8 cellular contexts compared by ENCODE assay signal in genomic region chr9:93061791-93062299, GRCh38. TPM values are rescaled to one million over a fixed set of nuclear protein-coding genes. Genes with fewer than 3 reads are reported as not detected.
A peak's percentile ranks its signal among the peaks of the same experiment; 100 is the strongest.
DNase-seq lines count a peak whose midpoint lies in the region; ATAC-seq lines count a peak whose summit lies in the region.

No MANE protein-coding gene starts in this region.

- peak in 1 of 3 donors; percentile 72 for DNase-seq in CD4-positive, CD25-positive, alpha-beta regulatory T cell
- peak; percentile 67 for DNase-seq in GM19238 (ENCODE audit: insufficient read length, low spot score)
- DNase-seq in effector memory CD4-positive, alpha-beta T cell = no peak
- DNase-seq in KG1 (lab: John Stamatoyannopoulos, UW) = no peak
- no peak for DNase-seq in inferior parietal cortex (ENCODE audit: extremely low spot score)

- H3K4me3 Mint-ChIP-seq in CD4-positive, CD25-positive, alpha-beta regulatory T cell = peak overlapping the region; percentile 92 to 99 (median 95)
- peak overlapping the region; percentile 87 to 99 (median 94) for H3K4me3 Mint-ChIP-seq in IgD-negative memory B cell

- peaks cover 9% of the 10 kb centered on the region for H3K36me3 ChIP-seq in CD4-positive, CD25-positive, alpha-beta regulatory T cell (ENCODE audit: control insufficient read depth, insufficient read depth, low read length)
- H3K36me3 ChIP-seq in effector memory CD4-positive, alpha-beta T cell (ENCODE audit: control insufficient read depth, insufficient read depth, low read length) = peaks cover 14% of the 10 kb centered on the region

- peaks cover 17 to 87% (median 58%) of the 10 kb centered on the region in 4 donors for H3K4me1 Mint-ChIP-seq in CD4-positive, CD25-positive, alpha-beta regulatory T cell
- peaks cover 55 to 71% (median 56%) of the 10 kb centered on the region in 3 donors for H3K4me1 Mint-ChIP-seq in IgD-negative memory B cell

- peaks cover 83% of the 10 kb centered on the region for H3K4me1 ChIP-seq in CD4-positive, CD25-positive, alpha-beta regulatory T cell (ENCODE audit: control insufficient read depth, insufficient read depth, low read length, poor library complexity, severe bottlenecking)
- peaks cover 75% of the 10 kb centered on the region for H3K4me1 ChIP-seq in effector memory CD4-positive, alpha-beta T cell (ENCODE audit: control insufficient read depth, insufficient read depth, low read length, poor library complexity, severe bottlenecking)

- peak overlapping the region; percentile 100 for H3K27ac Mint-ChIP-seq in CD4-positive, CD25-positive, alpha-beta regulatory T cell
- H3K27ac Mint-ChIP-seq in IgD-negative memory B cell = peak overlapping the region; percentile 98 to 99 (median 99)

- no peaks in the 10 kb centered on the region for H3K27me3 Mint-ChIP-seq in CD4-positive, CD25-positive, alpha-beta regulatory T cell
- peaks cover 2% of the 10 kb centered on the region for H3K27me3 Mint-ChIP-seq in IgD-negative memory B cell

- H3K9me3 ChIP-seq in CD4-positive, CD25-positive, alpha-beta regulatory T cell (ENCODE audit: control insufficient read depth in 2 of 2, low read length in 2 of 2) = no peaks in the 10 kb centered on the region
- H3K9me3 ChIP-seq in effector memory CD4-positive, alpha-beta T cell (ENCODE audit: control insufficient read depth, low read length) = no peaks in the 10 kb centered on the region

- H3K4me3 ChIP-seq in CD4-positive, CD25-positive, alpha-beta regulatory T cell (ENCODE audit: low read depth, low read length) = peak overlapping the region; percentile 86
- peak overlapping the region; percentile 66 for H3K4me3 ChIP-seq in effector memory CD4-positive, alpha-beta T cell (ENCODE audit: insufficient read depth, low read depth, low read length, poor library complexity, severe bottlenecking)

- ATAC-seq in CD4-positive, CD25-positive, alpha-beta regulatory T cell (ENCODE audit: low read depth in 2 of 2) = peak in 1 of 2 donors; percentile 6
- ATAC-seq in HG02938 (IDR thresholded peaks at IDR 0.05; ENCODE audit: unreplicated experiment) (no peak), GM21381 (IDR thresholded peaks at IDR 0.05; ENCODE audit: unreplicated experiment) (no peak)

- peak overlapping the region; percentile 89 for H3K27ac ChIP-seq in CD4-positive, CD25-positive, alpha-beta regulatory T cell (ENCODE audit: insufficient read depth, low read length, poor library complexity, severe bottlenecking)
- H3K27ac ChIP-seq in effector memory CD4-positive, alpha-beta T cell (ENCODE audit: insufficient read depth, low read length, poor library complexity, severe bottlenecking) = peak overlapping the region; percentile 89

- H3K36me3 Mint-ChIP-seq in CD4-positive, CD25-positive, alpha-beta regulatory T cell = peaks cover 29% of the 10 kb centered on the region
- H3K36me3 Mint-ChIP-seq in IgD-negative memory B cell = peaks cover 6% of the 10 kb centered on the region

- H3K9me3 Mint-ChIP-seq in CD4-positive, CD25-positive, alpha-beta regulatory T cell = no peaks in the 10 kb centered on the region
- no peaks in the 10 kb centered on the region for H3K9me3 Mint-ChIP-seq in IgD-negative memory B cell

- H3K27me3 ChIP-seq in CD4-positive, CD25-positive, alpha-beta regulatory T cell (ENCODE audit: control insufficient read depth, insufficient read depth, low read length) = no peaks in the 10 kb centered on the region
- no peaks in the 10 kb centered on the region for H3K27me3 ChIP-seq in effector memory CD4-positive, alpha-beta T cell (replicated peaks; ENCODE audit: control insufficient read depth, insufficient read depth, low read length, poor library complexity, severe bottlenecking)

RNA-seq across cellular contexts. Expression of gene SUSD3, which starts 3.3 kb away (rescaled TPM):
- total RNA-seq in CD4-positive, CD25-positive, alpha-beta regulatory T cell = 68.7 TPM
- 100 to 1,000 TPM; 187 to 229 (median 210) TPM for polyA plus RNA-seq in CD4-positive, CD25-positive, alpha-beta regulatory T cell
- 96.3 TPM for polyA plus RNA-seq in IgD-negative memory B cell

RNA-seq across cellular contexts. Expression of gene CARD19, which starts 34.2 kb away (rescaled TPM):
- 60.0 TPM for total RNA-seq in CD4-positive, CD25-positive, alpha-beta regulatory T cell
- 10 to 100 TPM; 64.8 to 89.1 (median 75.3) TPM for polyA plus RNA-seq in CD4-positive, CD25-positive, alpha-beta regulatory T cell
- polyA plus RNA-seq in IgD-negative memory B cell = 36.2 TPM
